10 cellular contexts compared by ENCODE assay signal in genomic region chr1:41599912-41600311, GRCh38.
DNase-seq lines count a peak whose midpoint lies in the region; ATAC-seq and TF ChIP-seq lines count a peak whose summit lies in the region.
"Had no signal": no experiment of that assay in that cellular context is flagged by ENCODE, and none has a peak within 500 bp of the region (broad histone marks: within the 10 kb centered on the region; RNA-seq: fewer than 3 reads in every experiment).

No MANE protein-coding gene starts in this region.

- DNase-seq in GM23248 (peak; percentile 39), RWPE1 (ENCODE audit: low spot score) (no peak), epithelial cell of proximal tubule (ENCODE audit: low read depth) (no peak), NCI-H526 treated with DMSO at 0.1 percent for 48 hours (lab: John Stamatoyannopoulos, UW) (no peak), NCI-H526 (lab: John Stamatoyannopoulos, UW) (no peak)
- DNase-seq in activated naive CD4-positive, alpha-beta T cell treated with anti-CD3 and anti-CD28 coated beads, Interleukin-2, amount 50 U/mL, for 72 hours (ENCODE audit: low spot score in 2 of 2): no peak
- DNase-seq: GOT3, naive B cell had no signal

- H3K27ac ChIP-seq in GM23248 (no peak overlapping the region), RWPE1 (no peak overlapping the region), parathyroid adenoma (no peak overlapping the region)

- in situ Hi-C loops in GM23248 (cut with MboI): no loop called here

- TF ChIP-seq CTCF in RWPE1 (conservative IDR thresholded peaks at IDR 0.05; ENCODE audit: low read depth) (peak; percentile 36; the same call in 1 of the 2 replicates), epithelial cell of proximal tubule (conservative IDR thresholded peaks at IDR 0.05; ENCODE audit: low read depth, low read length) (peak; percentile 83), parathyroid adenoma (IDR thresholded peaks at IDR 0.05) (peak; percentile 22)

- no peaks in the 10 kb centered on the region; the same call in 1 of the 2 replicates for H3F3A ChIP-seq in GM23248 (ENCODE audit: insufficient read depth)

- peaks cover 7% of the 10 kb centered on the region for H3K79me2 ChIP-seq in GM23248 (ENCODE audit: insufficient read depth)
- no peaks in the 10 kb centered on the region for H3K79me2 ChIP-seq in parathyroid adenoma

- H2AFZ ChIP-seq in GM23248 (no peak overlapping the region), parathyroid adenoma (no peak overlapping the region)

- H3K27me3 ChIP-seq in GM23248 (replicated peaks; ENCODE audit: insufficient read depth) (no peaks in the 10 kb centered on the region), parathyroid adenoma (ENCODE audit: control insufficient read depth, insufficient read depth, low read length) (no peaks in the 10 kb centered on the region)

- H3K9ac ChIP-seq in GM23248: no peak overlapping the region
- H3K9ac ChIP-seq in parathyroid adenoma: no peak overlapping the region

- H3K4me3 ChIP-seq in GM23248 (no peak overlapping the region), epithelial cell of proximal tubule (ENCODE audit: low read depth, low read length) (no peak overlapping the region), parathyroid adenoma (ENCODE audit: low read depth, low read length) (no peak overlapping the region)

- CTCF ChIA-PET in RWPE1 (lab: Yijun Ruan, JAX): interaction anchor here (0.7 kb wide), 1 partner anchor 290 kb away, joined by 5 read pairs; no protein-coding TSS in a partner anchor

- H4K20me1 ChIP-seq in GM23248 (ENCODE audit: insufficient read depth): no peaks in the 10 kb centered on the region

- H3K36me3 ChIP-seq in GM23248 (ENCODE audit: low read depth) (no peaks in the 10 kb centered on the region), parathyroid adenoma (ENCODE audit: control insufficient read depth, insufficient read depth, low read length) (no peaks in the 10 kb centered on the region)

- H3K27ac Mint-ChIP-seq in activated naive CD4-positive, alpha-beta T cell treated with anti-CD3 and anti-CD28 coated beads, Interleukin-2, amount 50 U/mL, for 72 hours: no peak overlapping the region

- peaks cover 9 to 31% of the 10 kb centered on the region in 2 donors for H3K36me3 Mint-ChIP-seq in activated naive CD4-positive, alpha-beta T cell treated with anti-CD3 and anti-CD28 coated beads, Interleukin-2, amount 50 U/mL, for 72 hours

- WGBS in GM23248 (ENCODE audit: low coverage in 1 of 2, low lambda C conversion rate in 2 of 2, missing lambda C conversion rate in 2 of 2), 2 experiments: 54 to 63% methylated on average over 5 of the region's 5 CpGs

- no peaks in the 10 kb centered on the region for H3K9me2 ChIP-seq in GM23248 (ENCODE audit: insufficient read depth)

- H3K9me3 Mint-ChIP-seq in activated naive CD4-positive, alpha-beta T cell treated with anti-CD3 and anti-CD28 coated beads, Interleukin-2, amount 50 U/mL, for 72 hours: peaks cover 0 to 22% of the 10 kb centered on the region in 2 donors

- no peaks in the 10 kb centered on the region for H3K9me3 ChIP-seq in GM23248 (ENCODE audit: low read depth)
- no peaks in the 10 kb centered on the region for H3K9me3 ChIP-seq in parathyroid adenoma (ENCODE audit: control insufficient read depth, low read length)

- no peaks in the 10 kb centered on the region for H3K4me1 ChIP-seq in GM23248 (ENCODE audit: insufficient read depth)
- no peaks in the 10 kb centered on the region for H3K4me1 ChIP-seq in parathyroid adenoma

- no peak for ATAC-seq in GM18519 (IDR thresholded peaks at IDR 0.05; ENCODE audit: low FRiP score, unreplicated experiment)
- ATAC-seq in activated naive CD4-positive, alpha-beta T cell treated with anti-CD3 and anti-CD28 coated beads, Interleukin-2, amount 50 U/mL, for 72 hours: no peak

- no peak overlapping the region for H3K4me2 ChIP-seq in GM23248 (ENCODE audit: unreplicated experiment)
- no peak overlapping the region for H3K4me2 ChIP-seq in parathyroid adenoma (ENCODE audit: low read length)

- POLR2A ChIA-PET in RWPE1 (lab: Yijun Ruan, JAX; ENCODE audit: low non-redundant PET): no interaction called here

Comparison
In these comparisons a context has a peak if more than half of its experiments do, and no peak if none do; other contexts are left out.
1. CTCF ChIP-seq: peak in every context shown above with its lines; median percentile 83 in epithelial cell of proximal tubule; 36 in RWPE1; 22 in parathyroid adenoma.